ENCODE assay signal across 19 cellular contexts in the genomic region with DNA sequence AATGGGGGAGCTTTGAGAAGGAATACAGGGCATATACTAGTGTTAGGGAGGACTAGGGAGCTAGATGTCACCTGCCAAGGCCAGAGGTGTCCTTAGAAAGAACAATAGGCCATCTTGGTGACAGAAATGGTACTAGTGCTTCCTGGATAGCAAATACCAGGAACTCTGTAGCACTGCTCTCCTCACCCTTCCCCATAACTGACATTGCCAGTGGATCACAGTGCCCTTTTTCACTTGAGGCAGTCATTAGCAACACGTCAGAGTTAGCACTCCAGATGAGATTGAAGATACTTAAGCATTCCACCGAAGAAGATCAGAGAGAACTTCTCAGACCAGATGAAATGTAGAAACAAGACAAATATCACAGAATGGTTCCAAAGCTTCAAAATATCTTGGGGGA.
A peak's percentile ranks its signal among the peaks of the same experiment; 100 is the strongest.
DNase-seq lines count a peak whose midpoint lies in the region; ATAC-seq and TF ChIP-seq lines count a peak whose summit lies in the region.
"Had no signal": no experiment of that assay in that cellular context is flagged by ENCODE, and none has a peak within 500 bp of the region (broad histone marks: within the 10 kb centered on the region; RNA-seq: fewer than 3 reads in every experiment).

No MANE protein-coding gene starts in this region.

- H3K9me3 Mint-ChIP-seq in mesothelial cell of epicardium: peaks cover 7% of the 10 kb centered on the region
- H3K9me3 Mint-ChIP-seq in activated CD4-positive, alpha-beta memory T cell treated with anti-CD3 and anti-CD28 coated beads, Interleukin-2, amount 10 ng/mL, durations not matched to agents 7 days and 5 days: peaks cover 3% of the 10 kb centered on the region
- H3K9me3 Mint-ChIP-seq in stimulated activated effector memory CD8-positive, alpha-beta T cell treated with anti-CD3 and anti-CD28 coated beads, Interleukin-12 subunit alpha, Interleukin-12 subunit beta, amount 100 ng/mL, for 72 hours: peaks cover 12% of the 10 kb centered on the region

- H3K4me1 Mint-ChIP-seq in mesothelial cell of epicardium: peaks cover 30% of the 10 kb centered on the region
- H3K4me1 Mint-ChIP-seq in activated CD4-positive, alpha-beta memory T cell treated with anti-CD3 and anti-CD28 coated beads, Interleukin-2, amount 10 ng/mL, durations not matched to agents 7 days and 5 days: no peaks in the 10 kb centered on the region
- H3K4me1 Mint-ChIP-seq in stimulated activated effector memory CD8-positive, alpha-beta T cell treated with anti-CD3 and anti-CD28 coated beads, Interleukin-12 subunit alpha, Interleukin-12 subunit beta, amount 100 ng/mL, for 72 hours: no peaks in the 10 kb centered on the region
- H3K4me1 Mint-ChIP-seq: activated CD4-positive, alpha-beta T cell treated with anti-CD3 and anti-CD28 coated beads for 36 hours had no signal

- no peaks in the 10 kb centered on the region for H3K36me3 Mint-ChIP-seq in mesothelial cell of epicardium
- H3K36me3 Mint-ChIP-seq in activated CD4-positive, alpha-beta memory T cell treated with anti-CD3 and anti-CD28 coated beads, Interleukin-2, amount 10 ng/mL, durations not matched to agents 7 days and 5 days (ENCODE audit: low read depth): no peaks in the 10 kb centered on the region
- no peaks in the 10 kb centered on the region for H3K36me3 Mint-ChIP-seq in stimulated activated effector memory CD8-positive, alpha-beta T cell treated with anti-CD3 and anti-CD28 coated beads, Interleukin-12 subunit alpha, Interleukin-12 subunit beta, amount 100 ng/mL, for 72 hours
- H3K36me3 Mint-ChIP-seq: activated naive CD8-positive, alpha-beta T cell had no signal

- intact Hi-C loops in stomach (cut with DNase I; ENCODE audit: low total_unique reads): no loop called here

- 62 to 82% (median 70%) methylated on average over 2 of the region's 2 CpGs for whole genome bisulfite sequencing in stomach, 5 donors

- peak overlapping the region in 4 of 5 donors; percentile 50 to 69 (median 52) for H3K27ac ChIP-seq in stomach
- H3K27ac ChIP-seq: epithelial cell of prostate, KMS-11 had no signal

- no peaks in the 10 kb centered on the region for H3K36me3 ChIP-seq in stomach
- H3K36me3 ChIP-seq: left lung had no signal

- TF ChIP-seq EP300 in stomach (IDR thresholded peaks at IDR 0.05): no peak

- TF ChIP-seq CTCF in choroid plexus epithelial cell (conservative IDR thresholded peaks at IDR 0.05; ENCODE audit: low read depth, low read length) (no peak), mesothelial cell of epicardium (IDR thresholded peaks at IDR 0.05; ENCODE audit: unreplicated experiment) (no peak), stomach (IDR thresholded peaks at IDR 0.05) (no peak)

- H3K4me1 ChIP-seq in stomach: peaks cover 0 to 17% (median 5%) of the 10 kb centered on the region in 4 donors
- H3K4me1 ChIP-seq: left lung had no signal

- H3K27ac Mint-ChIP-seq in mesothelial cell of epicardium: peak overlapping the region; percentile 78
- no peak overlapping the region for H3K27ac Mint-ChIP-seq in activated CD4-positive, alpha-beta memory T cell treated with anti-CD3 and anti-CD28 coated beads, Interleukin-2, amount 10 ng/mL, durations not matched to agents 7 days and 5 days
- no peak overlapping the region for H3K27ac Mint-ChIP-seq in stimulated activated effector memory CD8-positive, alpha-beta T cell treated with anti-CD3 and anti-CD28 coated beads, Interleukin-12 subunit alpha, Interleukin-12 subunit beta, amount 100 ng/mL, for 72 hours
- H3K27ac Mint-ChIP-seq: activated CD4-positive, alpha-beta T cell treated with anti-CD3 and anti-CD28 coated beads for 36 hours; activated naive CD8-positive, alpha-beta T cell had no signal

- H3K27me3 Mint-ChIP-seq in mesothelial cell of epicardium (ENCODE audit: low read depth): no peaks in the 10 kb centered on the region
- no peaks in the 10 kb centered on the region for H3K27me3 Mint-ChIP-seq in activated CD4-positive, alpha-beta memory T cell treated with anti-CD3 and anti-CD28 coated beads, Interleukin-2, amount 10 ng/mL, durations not matched to agents 7 days and 5 days

- ATAC-seq in HG02610 (IDR thresholded peaks at IDR 0.05; ENCODE audit: unreplicated experiment) (no peak), GM18505 (IDR thresholded peaks at IDR 0.05; ENCODE audit: unreplicated experiment) (no peak)
- no peak for ATAC-seq in stimulated activated effector memory CD8-positive, alpha-beta T cell treated with anti-CD3 and anti-CD28 coated beads, Interleukin-12 subunit alpha, Interleukin-12 subunit beta, amount 100 ng/mL, for 72 hours
- ATAC-seq: activated CD4-positive, alpha-beta T cell treated with anti-CD3 and anti-CD28 coated beads for 36 hours had no signal

- H3K27me3 ChIP-seq in stomach: no peaks in the 10 kb centered on the region
- H3K27me3 ChIP-seq: left lung had no signal

- TF ChIP-seq POLR2A in stomach (IDR thresholded peaks at IDR 0.05): no peak
- TF ChIP-seq POLR2A in GM18505 (IDR thresholded peaks at IDR 0.05; ENCODE audit: borderline replicate concordance, extremely low read depth, insufficient read depth, insufficient read length): no peak

- H3K9me3 ChIP-seq in stomach: no peaks in the 10 kb centered on the region
- H3K9me3 ChIP-seq: left lung had no signal

- no peak overlapping the region for H3K4me3 Mint-ChIP-seq in mesothelial cell of epicardium
- H3K4me3 Mint-ChIP-seq in activated CD4-positive, alpha-beta memory T cell treated with anti-CD3 and anti-CD28 coated beads, Interleukin-2, amount 10 ng/mL, durations not matched to agents 7 days and 5 days: no peak overlapping the region
- H3K4me3 Mint-ChIP-seq in stimulated activated effector memory CD8-positive, alpha-beta T cell treated with anti-CD3 and anti-CD28 coated beads, Interleukin-12 subunit alpha, Interleukin-12 subunit beta, amount 100 ng/mL, for 72 hours: no peak overlapping the region
- H3K4me3 Mint-ChIP-seq: activated CD4-positive, alpha-beta T cell treated with anti-CD3 and anti-CD28 coated beads for 36 hours; activated naive CD8-positive, alpha-beta T cell had no signal

- DNase-seq in RPMI7951 (ENCODE audit: low read depth): peak; percentile 61
- DNase-seq in choroid plexus epithelial cell (ENCODE audit: low read depth): peak; percentile 14
- no peak for DNase-seq in mesothelial cell of epicardium (ENCODE audit: low spot score in 2 of 2, unreplicated experiment in 2 of 2)
- DNase-seq in stomach: no peak
- DNase-seq in activated CD4-positive, alpha-beta memory T cell treated with anti-CD3 and anti-CD28 coated beads, Interleukin-2, amount 10 ng/mL, durations not matched to agents 7 days and 5 days: no peak
- DNase-seq in stimulated activated effector memory CD8-positive, alpha-beta T cell treated with anti-CD3 and anti-CD28 coated beads, Interleukin-12 subunit alpha, Interleukin-12 subunit beta, amount 100 ng/mL, for 72 hours (ENCODE audit: low spot score in 2 of 2): no peak
- DNase-seq: activated CD4-positive, alpha-beta T cell treated with anti-CD3 and anti-CD28 coated beads for 36 hours; activated T-cell treated with anti-CD3 and anti-CD28 coated beads, Interleukin-2, amount 50 U/mL, for 1 hour; cerebellar nuclear complex; DND-41; left lung; NCI-H187; NCI-H526; substantia nigra had no signal

- H3K4me3 ChIP-seq in choroid plexus epithelial cell (ENCODE audit: low read depth, low read length): no peak overlapping the region
- no peak overlapping the region for H3K4me3 ChIP-seq in stomach
- H3K4me3 ChIP-seq: left lung had no signal

- POLR2A ChIA-PET in activated CD4-positive, alpha-beta memory T cell treated with anti-CD3 and anti-CD28 coated beads, Interleukin-2, amount 10 ng/mL, durations not matched to agents 7 days and 5 days (lab: Charles Lee): no interaction called here

- CTCF ChIA-PET in activated CD4-positive, alpha-beta memory T cell treated with anti-CD3 and anti-CD28 coated beads, Interleukin-2, amount 10 ng/mL, durations not matched to agents 7 days and 5 days (lab: Charles Lee): no interaction called here

Comparison
In these comparisons a context has a peak if more than half of its experiments do, and no peak if none do; other contexts are left out.
1. DNase-seq: peak in RPMI7951 (single experiment) and choroid plexus epithelial cell (single experiment); none in mesothelial cell of epicardium (0 of 2), stomach (single experiment), activated CD4-positive, alpha-beta memory T cell treated with anti-CD3 and anti-CD28 coated beads, Interleukin-2, amount 10 ng/mL, durations not matched to agents 7 days and 5 days (single experiment) and stimulated activated effector memory CD8-positive, alpha-beta T cell treated with anti-CD3 and anti-CD28 coated beads, Interleukin-12 subunit alpha, Interleukin-12 subunit beta, amount 100 ng/mL, for 72 hours (0 of 2).